Comparison of ENCODE assay signal across 9 cellular contexts in genomic region chr7:1444214-1444924, GRCh38.
"Had no signal": no experiment of that assay in that cellular context is flagged by ENCODE, and none has a peak within 500 bp of the region (broad histone marks: within the 10 kb centered on the region; RNA-seq: fewer than 3 reads in every experiment).

No MANE protein-coding gene starts in this region.

- ATAC-seq: GM23338 had no signal

- DNase-seq: H9, HCEC 1CT, IMR-90, KBM-7 had no signal

- FAIRE-seq: H1, H54, HTR-8/SVneo had no signal

- H3K4me2 ChIP-seq: GM23338, KMS-11 had no signal

- H3K4me3 ChIP-seq: GM23338 had no signal

- H3K27ac ChIP-seq: KMS-11 had no signal

- H2AFZ ChIP-seq: GM23338 had no signal

- H3K9ac ChIP-seq: KMS-11 had no signal
